ENCODE assay signal across 8 cellular contexts in the genomic region with DNA sequence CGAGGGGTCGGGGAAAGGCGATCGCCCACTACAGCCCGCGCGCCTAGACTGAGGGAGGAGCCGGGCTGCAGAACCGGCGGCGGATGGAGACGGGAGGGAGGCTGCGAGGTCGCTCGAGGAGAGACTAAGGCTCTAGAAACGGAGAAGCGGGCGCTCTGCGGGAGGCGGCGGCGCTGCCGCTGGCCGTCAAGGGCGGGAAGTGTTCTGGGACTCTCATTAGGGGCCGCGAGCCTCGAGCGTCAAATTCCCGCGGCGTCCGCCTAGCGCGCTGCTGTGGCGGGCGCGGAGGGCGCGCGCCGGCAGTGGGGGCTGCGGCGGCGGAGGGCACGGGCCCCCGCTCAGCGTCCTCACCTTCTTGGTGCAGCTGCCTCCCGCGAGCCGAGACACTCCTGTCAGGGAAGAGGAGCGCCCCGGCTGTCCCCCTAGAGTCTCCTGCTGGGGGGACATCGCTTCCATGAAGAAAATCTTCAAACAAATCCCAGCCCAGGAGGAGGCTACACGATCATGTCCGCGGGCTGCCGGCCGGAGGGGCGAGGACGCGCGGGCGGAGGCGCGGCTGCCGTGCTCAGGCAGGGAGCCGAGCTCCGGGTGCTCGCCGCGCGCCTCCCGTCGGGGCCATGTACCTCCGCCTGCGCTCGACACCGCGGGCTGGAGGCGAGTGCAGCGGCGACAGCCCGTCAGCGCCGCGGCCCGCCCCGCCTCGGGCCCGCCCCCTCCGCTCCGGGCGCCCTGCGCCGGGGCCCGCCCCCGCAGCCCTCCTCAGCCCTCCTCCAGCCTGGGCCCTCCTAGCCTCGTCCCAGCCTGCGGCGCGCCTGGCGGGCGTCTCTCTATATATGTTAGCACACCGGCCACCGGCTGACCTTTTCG. TPM values are rescaled to one million over a fixed set of nuclear protein-coding genes. Genes with fewer than 3 reads are reported as not detected.
A peak's percentile ranks its signal among the peaks of the same experiment; 100 is the strongest.
DNase-seq lines count a peak whose midpoint lies in the region; ATAC-seq and TF ChIP-seq lines count a peak whose summit lies in the region.

A gene with protein sequence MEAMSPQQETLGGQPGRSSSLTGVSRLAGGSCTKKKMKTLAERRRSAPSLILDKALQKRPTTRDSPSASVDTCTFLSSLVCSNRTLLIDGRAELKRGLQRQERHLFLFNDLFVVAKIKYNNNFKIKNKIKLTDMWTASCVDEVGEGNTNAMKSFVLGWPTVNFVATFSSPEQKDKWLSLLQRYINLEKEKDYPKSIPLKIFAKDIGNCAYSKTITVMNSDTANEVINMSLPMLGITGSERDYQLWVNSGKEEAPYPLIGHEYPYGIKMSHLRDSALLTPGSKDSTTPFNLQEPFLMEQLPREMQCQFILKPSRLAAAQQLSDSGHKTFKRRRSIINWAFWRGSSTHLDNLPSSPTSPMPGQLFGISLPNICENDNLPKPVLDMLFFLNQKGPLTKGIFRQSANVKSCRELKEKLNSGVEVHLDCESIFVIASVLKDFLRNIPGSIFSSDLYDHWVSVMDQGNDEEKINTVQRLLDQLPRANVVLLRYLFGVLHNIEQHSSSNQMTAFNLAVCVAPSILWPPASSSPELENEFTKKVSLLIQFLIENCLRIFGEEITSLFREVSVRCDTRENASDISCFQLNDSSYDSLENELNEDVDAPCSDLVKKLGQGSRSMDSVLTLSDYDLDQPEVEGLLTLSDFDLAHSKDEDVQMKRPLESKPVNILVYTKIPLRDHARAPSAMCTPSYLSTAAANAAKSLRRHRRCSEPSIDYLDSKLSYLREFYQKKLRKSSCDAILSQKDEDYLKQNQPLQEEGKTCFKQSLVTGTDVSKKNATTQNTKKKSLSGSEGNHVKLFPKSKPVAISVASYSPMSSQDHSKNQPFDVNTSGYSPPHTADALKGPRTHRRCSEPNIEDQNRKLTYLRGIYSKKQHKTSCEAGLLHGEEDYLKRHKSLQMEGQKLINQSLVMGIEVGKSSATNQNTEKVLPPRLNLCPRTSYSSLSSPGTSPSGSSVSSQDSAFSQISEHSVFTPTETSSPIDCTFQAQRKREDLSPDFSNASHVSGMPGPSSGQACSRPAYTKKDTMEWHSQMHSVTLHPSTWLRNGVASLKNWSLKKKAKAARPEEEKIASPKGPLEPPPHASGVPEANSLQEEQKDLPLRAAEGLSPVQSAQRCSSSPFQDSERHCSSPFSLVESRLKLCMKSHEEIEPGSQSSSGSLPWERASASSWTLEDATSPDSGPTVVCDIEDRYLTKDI (minus strand): TSS at position 662 of the 867 bp plus-strand sequence. CDS start 206 bp downstream, at position 456.

- H3K9ac ChIP-seq in BLaER1, result peak within 1 kb of the TSS; percentile 59

- peaks cover 52% of the 10 kb centered on the region for H3K27me3 ChIP-seq in BLaER1
- peaks cover 63% of the 10 kb centered on the region for H3K27me3 ChIP-seq in neuron (ENCODE audit: insufficient read depth, low read length)

- no peaks in the 10 kb centered on the region for H3K9me3 Mint-ChIP-seq in activated T-helper 2 cell treated with anti-CD3 and anti-CD28 coated beads, Interferon-gamma antibody, Interleukin-2, Interleukin-4, amounts not matched to agents 10 μg/mL and 5 μg/mL and 100 μg/mL, durations not matched to agents 14 hours and 24 hours and 36 hours
- H3K9me3 Mint-ChIP-seq in glutamatergic neuron (ENCODE audit: unreplicated experiment), result peaks cover 2% of the 10 kb centered on the region

- peaks cover 21% of the 10 kb centered on the region for H3K4me1 ChIP-seq in BLaER1
- peaks cover 3% of the 10 kb centered on the region for H3K4me1 ChIP-seq in neuron (ENCODE audit: insufficient read depth, low read length)
- H3K4me1 ChIP-seq in urinary bladder (ENCODE audit: insufficient read depth), result no peaks in the 10 kb centered on the region

- H3K27ac Mint-ChIP-seq in activated T-helper 2 cell treated with anti-CD3 and anti-CD28 coated beads, Interferon-gamma antibody, Interleukin-2, Interleukin-4, amounts not matched to agents 10 μg/mL and 5 μg/mL and 100 μg/mL, durations not matched to agents 14 hours and 24 hours and 36 hours, result no peak within 1 kb of the TSS
- no peak within 1 kb of the TSS for H3K27ac Mint-ChIP-seq in glutamatergic neuron (ENCODE audit: unreplicated experiment)

- peaks cover 65% of the 10 kb centered on the region for H3K27me3 Mint-ChIP-seq in activated T-helper 2 cell treated with anti-CD3 and anti-CD28 coated beads, Interferon-gamma antibody, Interleukin-2, Interleukin-4, amounts not matched to agents 10 μg/mL and 5 μg/mL and 100 μg/mL, durations not matched to agents 14 hours and 24 hours and 36 hours (ENCODE audit: low read depth)
- H3K27me3 Mint-ChIP-seq in glutamatergic neuron (ENCODE audit: unreplicated experiment), result peaks cover 30% of the 10 kb centered on the region

- H3K36me3 ChIP-seq in BLaER1 (no peaks in the 10 kb centered on the region), neuron (ENCODE audit: insufficient read depth, low read length) (no peaks in the 10 kb centered on the region), urinary bladder (ENCODE audit: insufficient read depth) (no peaks in the 10 kb centered on the region)

- H3K4me3 Mint-ChIP-seq in activated T-helper 2 cell treated with anti-CD3 and anti-CD28 coated beads, Interferon-gamma antibody, Interleukin-2, Interleukin-4, amounts not matched to agents 10 μg/mL and 5 μg/mL and 100 μg/mL, durations not matched to agents 14 hours and 24 hours and 36 hours (ENCODE audit: low read depth), result peak within 1 kb of the TSS; percentile 59
- H3K4me3 Mint-ChIP-seq in glutamatergic neuron (ENCODE audit: unreplicated experiment), result peak within 1 kb of the TSS; percentile 87

- DNase-seq in GM19240 (ENCODE audit: insufficient read length, low spot score) (peak; percentile 33), NCI-H748 (lab: John Stamatoyannopoulos, UW; ENCODE audit: unreplicated experiment) (peak; percentile 81), glutamatergic neuron (peak; percentile 76)
- DNase-seq in activated T-helper 2 cell treated with anti-CD3 and anti-CD28 coated beads, Interferon-gamma antibody, Interleukin-2, Interleukin-4, amounts not matched to agents 10 μg/mL and 5 μg/mL and 100 μg/mL, durations not matched to agents 14 hours and 24 hours and 36 hours (ENCODE audit: low spot score), result peak; percentile 33

- intact Hi-C loops in activated T-helper 2 cell treated with anti-CD3 and anti-CD28 coated beads, Interferon-gamma antibody, Interleukin-2, Interleukin-4, amounts not matched to agents 10 μg/mL and 5 μg/mL and 100 μg/mL, durations not matched to agents 14 hours and 24 hours and 36 hours (cut with micrococcal nuclease), result loop anchor here (5.0 kb wide), 1 partner anchor 260 kb away; no protein-coding TSS in a partner anchor

- no peaks in the 10 kb centered on the region for H4K20me1 ChIP-seq in BLaER1

- TF ChIP-seq CTCF in glutamatergic neuron (IDR thresholded peaks at IDR 0.05; ENCODE audit: partially characterized antibody, unreplicated experiment), result no peak

- H3K9me3 ChIP-seq in BLaER1, result no peaks in the 10 kb centered on the region
- no peaks in the 10 kb centered on the region for H3K9me3 ChIP-seq in neuron (ENCODE audit: low read length)

- under 1% methylated on average over 105 of the region's 107 CpGs for WGBS in urinary bladder

- peak within 1 kb of the TSS; percentile 98 for H3K4me2 ChIP-seq in BLaER1

- peak; percentile 86 for ATAC-seq in HG03280 (IDR thresholded peaks at IDR 0.05; ENCODE audit: unreplicated experiment)

- H2AFZ ChIP-seq in neuron (ENCODE audit: low read depth, low read length), result peak within 1 kb of the TSS; percentile 98

- H3K36me3 Mint-ChIP-seq in activated T-helper 2 cell treated with anti-CD3 and anti-CD28 coated beads, Interferon-gamma antibody, Interleukin-2, Interleukin-4, amounts not matched to agents 10 μg/mL and 5 μg/mL and 100 μg/mL, durations not matched to agents 14 hours and 24 hours and 36 hours (ENCODE audit: low read depth), result no peaks in the 10 kb centered on the region
- no peaks in the 10 kb centered on the region for H3K36me3 Mint-ChIP-seq in glutamatergic neuron (ENCODE audit: unreplicated experiment)

- H3K4me3 ChIP-seq in BLaER1 (peak within 1 kb of the TSS; percentile 73), neuron (ENCODE audit: low read length) (peak within 1 kb of the TSS; percentile 39), urinary bladder (ENCODE audit: low read depth, low read length) (peak within 1 kb of the TSS; percentile 50)

- H3K4me1 Mint-ChIP-seq in activated T-helper 2 cell treated with anti-CD3 and anti-CD28 coated beads, Interferon-gamma antibody, Interleukin-2, Interleukin-4, amounts not matched to agents 10 μg/mL and 5 μg/mL and 100 μg/mL, durations not matched to agents 14 hours and 24 hours and 36 hours (ENCODE audit: low read depth), result peaks cover 14% of the 10 kb centered on the region
- H3K4me1 Mint-ChIP-seq in glutamatergic neuron (ENCODE audit: low read depth, unreplicated experiment), result no peaks in the 10 kb centered on the region

- H3K27ac ChIP-seq in BLaER1 (no peak within 1 kb of the TSS; the same call in 1 of the 2 replicates), urinary bladder (ENCODE audit: low read depth) (peak within 1 kb of the TSS; percentile 64)

RNA-seq across cellular contexts. Expression of the gene that starts here (rescaled TPM):
- total RNA-seq in activated T-helper 2 cell treated with anti-CD3 and anti-CD28 coated beads, Interferon-gamma antibody, Interleukin-2, Interleukin-4, amounts not matched to agents 10 μg/mL and 5 μg/mL and 100 μg/mL, durations not matched to agents 14 hours and 24 hours and 36 hours, result not detected in 2 replicates
- total RNA-seq in glutamatergic neuron (ENCODE audit: unreplicated experiment) (not detected), urinary bladder (23.0 TPM)
- polyA plus RNA-seq in urinary bladder, result 5.7 TPM

Comparison
In these comparisons a context has a peak if more than half of its experiments do, and no peak if none do; other contexts are left out.
1. RNA of the gene that starts here (total RNA-seq): 23.0 TPM in urinary bladder (single experiment); not detected in glutamatergic neuron (single experiment) and not detected in activated T-helper 2 cell treated with anti-CD3 and anti-CD28 coated beads, Interferon-gamma antibody, Interleukin-2, Interleukin-4, amounts not matched to agents 10 μg/mL and 5 μg/mL and 100 μg/mL, durations not matched to agents 14 hours and 24 hours and 36 hours; every median in the first group is over 10 times any median in the second.
2. Peak in DNase-seq in activated T-helper 2 cell treated with anti-CD3 and anti-CD28 coated beads, Interferon-gamma antibody, Interleukin-2, Interleukin-4, amounts not matched to agents 10 μg/mL and 5 μg/mL and 100 μg/mL, durations not matched to agents 14 hours and 24 hours and 36 hours; RNA of the gene not detected or under 1 TPM.
3. Peak in DNase-seq in glutamatergic neuron; RNA of the gene not detected or under 1 TPM.
4. Peak in every context shown above with its lines, with median percentiles within 50 percentile points of each other: H3K4me3 ChIP-seq and DNase-seq.